ENCODE assay signal across 16 cellular contexts in the genomic region with DNA sequence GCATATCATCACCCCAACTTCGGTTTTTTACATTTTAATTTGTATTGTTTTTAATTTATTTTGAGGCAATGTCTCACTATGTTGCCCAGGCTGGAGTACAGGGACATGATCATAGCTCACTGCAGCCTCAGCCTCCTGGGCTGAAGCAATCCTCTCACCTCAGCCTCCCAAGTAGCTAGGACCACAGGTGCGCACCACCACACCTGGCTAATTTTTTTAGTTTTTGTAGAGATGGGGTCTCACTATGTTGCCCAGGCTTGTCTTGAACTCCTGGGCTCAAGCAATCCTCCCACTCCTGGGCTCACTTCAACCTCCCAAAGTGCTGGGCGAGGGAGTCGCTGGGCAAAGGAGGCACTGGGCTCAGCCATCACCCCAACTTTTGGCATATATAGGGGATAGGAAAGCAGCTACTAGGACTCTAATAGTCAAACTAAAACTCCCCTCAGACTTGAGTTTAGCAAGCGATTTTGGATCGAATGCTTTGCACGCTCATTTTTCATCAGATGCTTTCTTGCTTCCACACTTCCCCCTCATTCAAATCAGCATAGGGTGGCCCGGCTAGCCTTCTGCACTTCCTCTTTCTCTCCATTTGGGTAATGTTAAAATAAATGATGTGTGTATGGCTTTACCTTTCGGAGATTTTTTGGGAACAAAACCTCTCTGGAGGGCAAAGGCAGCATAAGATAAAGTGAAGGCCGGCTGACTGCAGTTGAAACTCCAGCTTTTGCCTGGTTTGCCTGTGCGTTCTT. TPM values are rescaled to one million over a fixed set of nuclear protein-coding genes. Genes with fewer than 3 reads are reported as not detected.
DNase-seq lines count a peak whose midpoint lies in the region; ATAC-seq, FAIRE-seq and TF ChIP-seq lines count a peak whose summit lies in the region.
"Had no signal": no experiment of that assay in that cellular context is flagged by ENCODE, and none has a peak within 500 bp of the region (broad histone marks: within the 10 kb centered on the region; RNA-seq: fewer than 3 reads in every experiment).

No MANE protein-coding gene starts in this region.

- H3K4me1 Mint-ChIP-seq in T-helper 1 cell treated with Interleukin-12 subunit alpha and Interleukin-12 subunit beta and Interleukin-4 antibody, amounts not matched to agents 30 μg/mL and 1 μg/mL, for 36 hours (ENCODE audit: low read depth), result peaks cover 29% of the 10 kb centered on the region

- no peaks in the 10 kb centered on the region for H3K9me3 Mint-ChIP-seq in T-helper 1 cell treated with Interleukin-12 subunit alpha and Interleukin-12 subunit beta and Interleukin-4 antibody, amounts not matched to agents 30 μg/mL and 1 μg/mL, for 36 hours
- H3K9me3 Mint-ChIP-seq: CD8-positive, alpha-beta memory T cell had no signal

- H3K27me3 Mint-ChIP-seq in T-helper 1 cell treated with Interleukin-12 subunit alpha and Interleukin-12 subunit beta and Interleukin-4 antibody, amounts not matched to agents 30 μg/mL and 1 μg/mL, for 36 hours (ENCODE audit: low read depth), result no peaks in the 10 kb centered on the region
- H3K27me3 Mint-ChIP-seq: CD8-positive, alpha-beta memory T cell had no signal

- intact Hi-C loops in GM12878 (cut with micrococcal nuclease; ENCODE audit: unreplicated experiment), result no loop called here

- H3K27ac Mint-ChIP-seq in T-helper 1 cell treated with Interleukin-12 subunit alpha and Interleukin-12 subunit beta and Interleukin-4 antibody, amounts not matched to agents 30 μg/mL and 1 μg/mL, for 36 hours, result peak overlapping the region; percentile 81

- no peak overlapping the region for H3K4me3 Mint-ChIP-seq in T-helper 1 cell treated with Interleukin-12 subunit alpha and Interleukin-12 subunit beta and Interleukin-4 antibody, amounts not matched to agents 30 μg/mL and 1 μg/mL, for 36 hours
- H3K4me3 Mint-ChIP-seq: CD8-positive, alpha-beta memory T cell had no signal

- H3K27ac ChIP-seq in GM12878 (ENCODE audit: control insufficient read depth, insufficient read depth), result no peak overlapping the region
- H3K27ac ChIP-seq: thoracic aorta had no signal

- H3K27me3 ChIP-seq in GM12878 (replicated peaks in 1 of 2; ENCODE audit: control insufficient read depth in 2 of 2, insufficient read depth in 2 of 2, low read length in 1 of 2), result no peaks in the 10 kb centered on the region; a peak in 1 of 4 replicates

- no peaks in the 10 kb centered on the region for H3K36me3 ChIP-seq in GM12878 (ENCODE audit: control insufficient read depth in 2 of 2, insufficient read depth in 2 of 2, low read length in 1 of 2)
- H3K36me3 ChIP-seq: thoracic aorta had no signal

- H3K9ac ChIP-seq in GM12878 (ENCODE audit: control insufficient read depth, insufficient read depth, low read length), result no peak overlapping the region

- RAD21 ChIA-PET in GM12878 (lab: Charles Lee; ENCODE audit: unreplicated experiment), result no interaction called here

- CTCF ChIA-PET in GM12878 (lab: Yijun Ruan, JAX), result no interaction called here

- TF ChIP-seq RAD21 in GM12878 (IDR thresholded peaks at IDR 0.05; ENCODE audit: insufficient read depth, low read depth, low read length), result no peak

- no peak for TF ChIP-seq CTCF in GM12878 (IDR thresholded peaks at IDR 0.05 in 2 of 3, conservative IDR thresholded peaks at IDR 0.05 in 1 of 3; ENCODE audit: control insufficient read depth in 2 of 3, extremely low read depth in 1 of 3, insufficient read depth in 1 of 3, low read depth in 3 of 3, low read length in 3 of 3)

- POLR2A ChIA-PET in GM12878 (lab: Charles Lee), result interaction anchor here (0.5 to 0.6 kb wide), 2 partner anchors 39 to 42 kb away, joined by 3 read pairs; no protein-coding TSS in a partner anchor

- FAIRE-seq in GM12878 (lab: Jason Lieb, UNC), result no peak
- FAIRE-seq: GM12892 had no signal

- no peak for TF ChIP-seq EP300 in GM12878 (IDR thresholded peaks at IDR 0.05; ENCODE audit: borderline replicate concordance in 1 of 2, control insufficient read depth in 1 of 2, low read depth in 2 of 2, low read length in 2 of 2)

- DNase-seq in T-helper 1 cell (no peak), OCI-M1 (lab: John Stamatoyannopoulos, UW) (peak; percentile 74), GM12878 (ENCODE audit: low read depth, low spot score) (no peak), EL (no peak)
- DNase-seq in stimulated activated naive CD4-positive, alpha-beta T cell treated with Interleukin-2 at 50 U/mL for 16 hours (lab: John Stamatoyannopoulos, UW), result no peak
- DNase-seq: activated CD8-positive, alpha-beta memory T cell treated with anti-CD3 and anti-CD28 coated beads for 24 hours; caudate nucleus; CD8-positive, alpha-beta memory T cell; left ventricle myocardium superior; NCI-H187 treated with DMSO at 0.1 percent for 48 hours; NCI-H510A treated with DMSO at 0.1 percent for 48 hours had no signal

- SMC1A ChIA-PET in GM12878 (lab: Charles Lee; ENCODE audit: uncharacterized antibody, unreplicated experiment), result no interaction called here

- in situ Hi-C loops in GM12878 (cut with MboI), result no loop called here

- H4K20me1 ChIP-seq in GM12878 (ENCODE audit: control insufficient read depth, insufficient read depth), result no peaks in the 10 kb centered on the region

- H2AFZ ChIP-seq in GM12878 (ENCODE audit: control insufficient read depth, low read depth, low read length), result no peak overlapping the region

- H3K9me3 ChIP-seq in GM12878 (replicated peaks; ENCODE audit: control insufficient read depth, insufficient read depth, low read length), result no peaks in the 10 kb centered on the region; the same call in 2 of the 3 replicates
- H3K9me3 ChIP-seq: thoracic aorta had no signal

- H3K4me2 ChIP-seq in GM12878 (ENCODE audit: control insufficient read depth, insufficient read depth), result no peak overlapping the region

- ATAC-seq in GM19351 (IDR thresholded peaks at IDR 0.05; ENCODE audit: unreplicated experiment) (peak; percentile 69), GM12878 (0 out of 3 replicates have a peak, but pooled peaks have one; percentile 38), GM21529 (IDR thresholded peaks at IDR 0.05; ENCODE audit: unreplicated experiment) (no peak)

- WGBS in GM12878 (ENCODE audit: insufficient coverage, insufficient replicate concordance, low lambda C conversion rate, missing lambda C conversion rate), result 31% methylated on average over 11 of the region's 11 CpGs

- no peak for TF ChIP-seq POLR2A in GM12878 (IDR thresholded peaks at IDR 0.05; ENCODE audit: low read depth, low read length)

- no TSS peak for BruUV-seq in GM12878 (replicated peaks; lab: Mats Ljungman, UMichigan)

- no peak overlapping the region for H3K4me3 ChIP-seq in GM12878
- H3K4me3 ChIP-seq: thoracic aorta had no signal

- H3K36me3 Mint-ChIP-seq in T-helper 1 cell treated with Interleukin-12 subunit alpha and Interleukin-12 subunit beta and Interleukin-4 antibody, amounts not matched to agents 30 μg/mL and 1 μg/mL, for 36 hours (ENCODE audit: low read depth), result peaks cover 12% of the 10 kb centered on the region

- H3K4me1 ChIP-seq in GM12878 (ENCODE audit: control insufficient read depth, insufficient read depth, low read length), result no peaks in the 10 kb centered on the region

- no peaks in the 10 kb centered on the region for H3K79me2 ChIP-seq in GM12878 (ENCODE audit: control insufficient read depth, insufficient read depth, low read length)

TF ChIP-seq in GM12878, 131 proteins besides CTCF, POLR2A, EP300 and RAD21:
- TF ChIP-seq, protein P1, sequence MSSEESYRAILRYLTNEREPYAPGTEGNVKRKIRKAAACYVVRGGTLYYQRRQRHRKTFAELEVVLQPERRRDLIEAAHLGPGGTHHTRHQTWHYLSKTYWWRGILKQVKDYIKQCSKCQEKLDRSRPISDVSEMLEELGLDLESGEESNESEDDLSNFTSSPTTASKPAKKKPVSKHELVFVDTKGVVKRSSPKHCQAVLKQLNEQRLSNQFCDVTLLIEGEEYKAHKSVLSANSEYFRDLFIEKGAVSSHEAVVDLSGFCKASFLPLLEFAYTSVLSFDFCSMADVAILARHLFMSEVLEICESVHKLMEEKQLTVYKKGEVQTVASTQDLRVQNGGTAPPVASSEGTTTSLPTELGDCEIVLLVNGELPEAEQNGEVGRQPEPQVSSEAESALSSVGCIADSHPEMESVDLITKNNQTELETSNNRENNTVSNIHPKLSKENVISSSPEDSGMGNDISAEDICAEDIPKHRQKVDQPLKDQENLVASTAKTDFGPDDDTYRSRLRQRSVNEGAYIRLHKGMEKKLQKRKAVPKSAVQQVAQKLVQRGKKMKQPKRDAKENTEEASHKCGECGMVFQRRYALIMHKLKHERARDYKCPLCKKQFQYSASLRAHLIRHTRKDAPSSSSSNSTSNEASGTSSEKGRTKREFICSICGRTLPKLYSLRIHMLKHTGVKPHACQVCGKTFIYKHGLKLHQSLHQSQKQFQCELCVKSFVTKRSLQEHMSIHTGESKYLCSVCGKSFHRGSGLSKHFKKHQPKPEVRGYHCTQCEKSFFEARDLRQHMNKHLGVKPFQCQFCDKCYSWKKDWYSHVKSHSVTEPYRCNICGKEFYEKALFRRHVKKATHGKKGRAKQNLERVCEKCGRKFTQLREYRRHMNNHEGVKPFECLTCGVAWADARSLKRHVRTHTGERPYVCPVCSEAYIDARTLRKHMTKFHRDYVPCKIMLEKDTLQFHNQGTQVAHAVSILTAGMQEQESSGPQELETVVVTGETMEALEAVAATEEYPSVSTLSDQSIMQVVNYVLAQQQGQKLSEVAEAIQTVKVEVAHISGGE (CRISPR knock-in tag; IDR thresholded peaks at IDR 0.05), result no peak
- peak; percentile 90 for TF ChIP-seq SPI1 (IDR thresholded peaks at IDR 0.05; ENCODE audit: borderline replicate concordance, insufficient read depth, low read depth, low read length)
TF ChIP-seq in GM12878: peak in this region for 1.

RNA-seq across cellular contexts. Expression of gene NMT2, which starts 20.8 kb away (rescaled TPM):
- 51.6 and 55.3 TPM in 2 replicates for total RNA-seq in GM12878 (2013; cell fraction: nucleolus; rRNA removed)
- 11.1 and 11.4 TPM in 2 replicates for total RNA-seq in GM12878 (2014; rRNA removed)
- 10.8 and 12.0 TPM in 2 replicates for total RNA-seq in GM12878 (2014; rRNA removed; fragmentation: Illumina TruSeq; extraction: Trizol)
- total RNA-seq in GM12878 (2021), result 9.7 and 9.8 TPM in 2 replicates
- 5.1 TPM for polyA plus RNA-seq in GM12878 (2011; ENCODE audit: low read depth)
- 5.0 TPM in 2 replicates for polyA plus RNA-seq in GM12878 (2011; rRNA removed)
- 2.5 and 3.2 TPM in 2 replicates for polyA plus RNA-seq in GM12878 (2011; cell fraction: cytosol; rRNA removed)
- polyA plus RNA-seq in GM12878 (2011; cell fraction: nucleus; rRNA removed), result 5.8 and 6.4 TPM in 2 replicates
- polyA plus RNA-seq in GM12878 (2012), result 6.4 and 8.2 TPM in 2 replicates
- 10.5 and 11.9 TPM in 2 replicates for polyA plus RNA-seq in GM12878 (2014; fragmentation: Illumina TruSeq; extraction: Trizol)
- polyA plus RNA-seq in GM12878 (2014; fragmentation: Nextera tagmentation; extraction: Ambion mirVana), result 1 to 10 TPM; 4.9 to 7.6 TPM
- 8.2 and 8.3 TPM in 2 replicates for polyA plus RNA-seq in GM12878 (2014; rRNA removed)
- polyA plus RNA-seq in GM12878 (2016; fragmentation: Nextera tagmentation; extraction: Ambion mirVana), result 10 to 100 TPM in 1 of 2 experiments, 1 to 10 TPM in 1; 8.5 to 11.6 TPM
- polyA minus RNA-seq in GM12878 (2011; rRNA and poly(A)+ RNA removed), result 2.4 and 2.5 TPM in 2 replicates
- 0.73 and 0.94 TPM in 2 replicates for polyA minus RNA-seq in GM12878 (2011; cell fraction: cytosol; rRNA and poly(A)+ RNA removed)
- polyA minus RNA-seq in GM12878 (2011; cell fraction: nucleus; rRNA and poly(A)+ RNA removed), result 2.1 and 3.7 TPM in 2 replicates
